12 cellular contexts compared by ENCODE assay signal in genomic region chr3:30687930-30688570, GRCh38.
A peak's percentile ranks its signal among the peaks of the same experiment; 100 is the strongest.
DNase-seq lines count a peak whose midpoint lies in the region; ATAC-seq and TF ChIP-seq lines count a peak whose summit lies in the region.
"Had no signal": no experiment of that assay in that cellular context is flagged by ENCODE, and none has a peak within 500 bp of the region (broad histone marks: within the 10 kb centered on the region; RNA-seq: fewer than 3 reads in every experiment).

No MANE protein-coding gene starts in this region.

- DNase-seq in endodermal cell (no peak), DMS 273 (lab: John Stamatoyannopoulos, UW; ENCODE audit: unreplicated experiment) (no peak), SIG-M5 (lab: John Stamatoyannopoulos, UW) (no peak)
- DNase-seq in central memory CD4-positive, alpha-beta T cell = no peak
- DNase-seq: amygdala, DMS53, NCI-H187 had no signal

- H3K9ac ChIP-seq in BLaER1 treated with 17β-estradiol and CSF1 and Interleukin-3, amounts not matched to agents 10 nM and 100 nM = no peak overlapping the region
- H3K9ac ChIP-seq in endodermal cell (ENCODE audit: extremely low read depth, low read length, poor library complexity, severe bottlenecking) = no peak overlapping the region
- H3K9ac ChIP-seq in rectal smooth muscle tissue (ENCODE audit: low read length) = no peak overlapping the region

- H4K20me1 ChIP-seq in BLaER1 treated with 17β-estradiol and CSF1 and Interleukin-3, amounts not matched to agents 10 nM and 100 nM = peaks cover 0 to 71% (median 11%) of the 10 kb centered on the region in 11 experiments; a peak in 13 of 22 replicates

- H3K27me3 ChIP-seq in BLaER1 treated with 17β-estradiol and CSF1 and Interleukin-3, amounts not matched to agents 10 nM and 100 nM = no peaks in the 10 kb centered on the region
- H3K27me3 ChIP-seq in endodermal cell (ENCODE audit: control insufficient read depth, insufficient read depth, low read length, poor library complexity, severe bottlenecking) (no peaks in the 10 kb centered on the region), rectal smooth muscle tissue (ENCODE audit: control insufficient read depth, insufficient read depth, low read length) (no peaks in the 10 kb centered on the region)

- H3K36me3 Mint-ChIP-seq in IgD-negative memory B cell = peaks cover 4% of the 10 kb centered on the region
- H3K36me3 Mint-ChIP-seq in endodermal cell (ENCODE audit: low read depth) = peaks cover 57% of the 10 kb centered on the region

- no peak overlapping the region for H3K4me3 ChIP-seq in BLaER1 treated with 17β-estradiol and CSF1 and Interleukin-3, amounts not matched to agents 10 nM and 100 nM
- H3K4me3 ChIP-seq in endodermal cell (ENCODE audit: low read length) (no peak overlapping the region), rectal smooth muscle tissue (ENCODE audit: low read length) (no peak overlapping the region)

- H3K4me1 ChIP-seq in BLaER1 treated with 17β-estradiol and CSF1 and Interleukin-3, amounts not matched to agents 10 nM and 100 nM = peaks cover 70 to 92% (median 81%) of the 10 kb centered on the region in 10 experiments
- peaks cover 2% of the 10 kb centered on the region for H3K4me1 ChIP-seq in endodermal cell (ENCODE audit: control insufficient read depth, insufficient read depth, low read length)
- peaks cover 56% of the 10 kb centered on the region for H3K4me1 ChIP-seq in rectal smooth muscle tissue (ENCODE audit: control insufficient read depth, insufficient read depth, low read length)

- H3K4me1 Mint-ChIP-seq in IgD-negative memory B cell = peaks cover 18 to 42% (median 37%) of the 10 kb centered on the region in 3 donors
- peaks cover 22% of the 10 kb centered on the region for H3K4me1 Mint-ChIP-seq in endodermal cell

- WGBS in endodermal cell (ENCODE audit: insufficient coverage in 1 of 2, insufficient read length in 1 of 2), 2 experiments = 90 to 95% methylated on average over 7 to 8 of the region's 8 CpGs

- TF ChIP-seq CTCF in endodermal cell (conservative IDR thresholded peaks at IDR 0.05) = no peak

- peak overlapping the region in 1 of 11 experiments; percentile 44; a peak in 2 of 22 replicates for H3K27ac ChIP-seq in BLaER1 treated with 17β-estradiol and CSF1 and Interleukin-3, amounts not matched to agents 10 nM and 100 nM
- no peak overlapping the region for H3K27ac ChIP-seq in endodermal cell (ENCODE audit: low read depth, low read length)
- H3K27ac ChIP-seq in rectal smooth muscle tissue (ENCODE audit: low read depth, low read length) = peak overlapping the region; percentile 78

- no peaks in the 10 kb centered on the region for H3K27me3 Mint-ChIP-seq in IgD-negative memory B cell
- no peaks in the 10 kb centered on the region for H3K27me3 Mint-ChIP-seq in endodermal cell (ENCODE audit: insufficient read depth)
- H3K27me3 Mint-ChIP-seq: progenitor cell of endocrine pancreas had no signal

- H3K27ac Mint-ChIP-seq in IgD-negative memory B cell = peak overlapping the region; percentile 55 to 89 (median 82)
- peak overlapping the region; percentile 78 for H3K27ac Mint-ChIP-seq in endodermal cell

- no peak for ATAC-seq in HG03565 (IDR thresholded peaks at IDR 0.05; ENCODE audit: unreplicated experiment)

- H3K4me3 Mint-ChIP-seq in IgD-negative memory B cell (peak overlapping the region in 1 of 4 donors; percentile 56), endodermal cell (no peak overlapping the region)

- peaks cover 89 to 100% (median 100%) of the 10 kb centered on the region in 11 experiments for H3K36me3 ChIP-seq in BLaER1 treated with 17β-estradiol and CSF1 and Interleukin-3, amounts not matched to agents 10 nM and 100 nM
- H3K36me3 ChIP-seq in endodermal cell (ENCODE audit: control insufficient read depth, insufficient read depth, low read length) = peaks cover 65% of the 10 kb centered on the region
- peaks cover 13% of the 10 kb centered on the region for H3K36me3 ChIP-seq in rectal smooth muscle tissue (ENCODE audit: control insufficient read depth, insufficient read depth, low read length)

- no peaks in the 10 kb centered on the region for H3K9me3 ChIP-seq in BLaER1 treated with 17β-estradiol and CSF1 and Interleukin-3, amounts not matched to agents 10 nM and 100 nM (replicated peaks in 1 of 11)
- no peaks in the 10 kb centered on the region for H3K9me3 ChIP-seq in endodermal cell (ENCODE audit: control insufficient read depth, low read length)

- H3K9me3 Mint-ChIP-seq in IgD-negative memory B cell (no peaks in the 10 kb centered on the region), endodermal cell (no peaks in the 10 kb centered on the region)

- peak overlapping the region; percentile 50 to 82 (median 65); a peak in 21 of 22 replicates for H3K4me2 ChIP-seq in BLaER1 treated with 17β-estradiol and CSF1 and Interleukin-3, amounts not matched to agents 10 nM and 100 nM
